Comparison of ENCODE assay signal across 16 cellular contexts in the genomic region with DNA sequence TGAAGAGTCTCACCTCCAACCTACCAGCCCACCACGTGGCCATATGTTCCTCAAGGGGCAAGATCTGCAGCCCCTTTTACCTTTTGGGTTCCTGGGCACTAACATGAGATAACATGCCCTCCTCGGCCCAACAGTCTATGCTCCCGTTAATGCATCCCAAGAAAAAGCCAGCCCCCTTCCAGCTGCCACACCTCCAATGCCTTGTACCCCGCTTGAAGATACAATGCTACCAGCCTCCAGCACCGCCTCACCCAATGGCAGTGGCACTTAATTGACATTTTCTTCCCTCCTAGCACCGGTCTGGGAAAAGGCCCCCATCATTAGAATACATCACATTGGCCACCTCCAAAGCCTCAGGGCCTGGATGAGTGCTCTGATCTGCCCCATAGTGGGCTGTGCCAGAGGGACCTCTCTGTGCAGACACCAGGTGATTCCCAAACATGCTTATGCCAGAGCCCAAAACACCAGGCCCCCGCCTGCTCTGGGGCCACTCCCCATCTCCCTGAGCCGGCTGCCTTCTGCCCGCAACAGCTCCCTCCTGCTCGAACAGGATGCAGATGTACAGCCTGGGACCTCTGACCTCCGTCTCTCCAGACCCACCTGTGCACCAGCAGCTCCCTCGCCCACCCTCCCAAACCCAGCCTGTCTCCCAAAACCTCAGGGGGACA.
DNase-seq lines count a peak whose midpoint lies in the region; ATAC-seq, FAIRE-seq and TF ChIP-seq lines count a peak whose summit lies in the region.
"Had no signal": no experiment of that assay in that cellular context is flagged by ENCODE, and none has a peak within 500 bp of the region (broad histone marks: within the 10 kb centered on the region; RNA-seq: fewer than 3 reads in every experiment).

No MANE protein-coding gene starts in this region.

- H3K4me1 Mint-ChIP-seq in Calu3 (ENCODE audit: low read depth, unreplicated experiment) = peaks cover 13% of the 10 kb centered on the region
- H3K4me1 Mint-ChIP-seq in activated CD4-positive, alpha-beta memory T cell treated with anti-CD3 and anti-CD28 coated beads, Interleukin-2, amount 10 ng/mL, durations not matched to agents 7 days and 5 days = peaks cover 40% of the 10 kb centered on the region
- H3K4me1 Mint-ChIP-seq in activated CD8-positive, alpha-beta T cell treated with anti-CD3 and anti-CD28 coated beads for 36 hours (ENCODE audit: low read depth) = peaks cover 34% of the 10 kb centered on the region

- H3K4me3 Mint-ChIP-seq in Calu3 (ENCODE audit: low read depth, unreplicated experiment) = no peak overlapping the region
- no peak overlapping the region for H3K4me3 Mint-ChIP-seq in activated CD4-positive, alpha-beta memory T cell treated with anti-CD3 and anti-CD28 coated beads, Interleukin-2, amount 10 ng/mL, durations not matched to agents 7 days and 5 days
- no peak overlapping the region for H3K4me3 Mint-ChIP-seq in activated CD8-positive, alpha-beta T cell treated with anti-CD3 and anti-CD28 coated beads for 36 hours
- H3K4me3 Mint-ChIP-seq: CD8-positive, alpha-beta T cell had no signal

- H3K27me3 ChIP-seq in right atrium auricular region (no peaks in the 10 kb centered on the region), sigmoid colon (no peaks in the 10 kb centered on the region)
- H3K27me3 ChIP-seq: MG63 had no signal

- peaks cover 0 to 26% of the 10 kb centered on the region in 2 donors for H3K4me1 ChIP-seq in right atrium auricular region
- peaks cover 21 to 34% of the 10 kb centered on the region in 2 donors for H3K4me1 ChIP-seq in kidney (ENCODE audit: control insufficient read depth in 1 of 2, insufficient read depth in 1 of 2, low read depth in 1 of 2, low read length in 2 of 2)
- peaks cover 0 to 59% (median 46%) of the 10 kb centered on the region in 4 donors for H3K4me1 ChIP-seq in sigmoid colon

- H3K36me3 ChIP-seq in right atrium auricular region (peaks cover 30% of the 10 kb centered on the region), kidney (ENCODE audit: control insufficient read depth in 1 of 2, insufficient read depth in 2 of 2, low read length in 2 of 2) (peaks cover 0 to 5% of the 10 kb centered on the region in 2 donors), sigmoid colon (peaks cover 0 to 25% (median 8%) of the 10 kb centered on the region in 4 donors)

- CTCF ChIA-PET in Calu3 (lab: Charles Lee) = no interaction called here
- CTCF ChIA-PET in activated CD4-positive, alpha-beta memory T cell treated with anti-CD3 and anti-CD28 coated beads, Interleukin-2, amount 10 ng/mL, durations not matched to agents 7 days and 5 days (lab: Charles Lee) = no interaction called here
- CTCF ChIA-PET in activated CD8-positive, alpha-beta T cell treated with anti-CD3 and anti-CD28 coated beads for 36 hours (lab: Charles Lee) = interaction anchor here (0.8 kb wide), 1 partner anchor 98 kb away, joined by 3 read pairs; no protein-coding TSS in a partner anchor

- no peak for TF ChIP-seq POLR2A in sigmoid colon (IDR thresholded peaks at IDR 0.05)

- FAIRE-seq in kidney (lab: Jason Lieb, UNC) = no peak

- ATAC-seq in Right ventricle myocardium inferior (no peak), esophagus mucosa (no peak)
- ATAC-seq in activated CD8-positive, alpha-beta T cell treated with anti-CD3 and anti-CD28 coated beads for 36 hours = no peak
- ATAC-seq: CD8-positive, alpha-beta T cell had no signal

- no peak overlapping the region for H3K9ac ChIP-seq in kidney (ENCODE audit: low read length in 2 of 2)

- no peak overlapping the region for H3K4me3 ChIP-seq in right atrium auricular region
- no peak overlapping the region for H3K4me3 ChIP-seq in kidney (ENCODE audit: low read length in 2 of 2)
- H3K4me3 ChIP-seq in sigmoid colon = no peak overlapping the region
- H3K4me3 ChIP-seq: MG63 had no signal

- H3K36me3 Mint-ChIP-seq in Calu3 (ENCODE audit: insufficient read depth, unreplicated experiment) = peaks cover 50% of the 10 kb centered on the region
- H3K36me3 Mint-ChIP-seq in activated CD4-positive, alpha-beta memory T cell treated with anti-CD3 and anti-CD28 coated beads, Interleukin-2, amount 10 ng/mL, durations not matched to agents 7 days and 5 days (ENCODE audit: low read depth) = peaks cover 23% of the 10 kb centered on the region
- peaks cover 9% of the 10 kb centered on the region for H3K36me3 Mint-ChIP-seq in activated CD8-positive, alpha-beta T cell treated with anti-CD3 and anti-CD28 coated beads for 36 hours (ENCODE audit: low read depth)

- H3K9me3 ChIP-seq in right atrium auricular region (no peaks in the 10 kb centered on the region), kidney (ENCODE audit: control insufficient read depth in 1 of 2, low read length in 2 of 2) (no peaks in the 10 kb centered on the region), sigmoid colon (no peaks in the 10 kb centered on the region)
- H3K9me3 ChIP-seq: MG63 had no signal

- H3K27me3 Mint-ChIP-seq in Calu3 (ENCODE audit: unreplicated experiment) = no peaks in the 10 kb centered on the region
- H3K27me3 Mint-ChIP-seq in activated CD4-positive, alpha-beta memory T cell treated with anti-CD3 and anti-CD28 coated beads, Interleukin-2, amount 10 ng/mL, durations not matched to agents 7 days and 5 days = no peaks in the 10 kb centered on the region
- no peaks in the 10 kb centered on the region for H3K27me3 Mint-ChIP-seq in activated CD8-positive, alpha-beta T cell treated with anti-CD3 and anti-CD28 coated beads for 36 hours

- intact Hi-C loops in Right ventricle myocardium inferior (cut with DNase I) = no loop called here
- intact Hi-C loops in Calu3 (cut with micrococcal nuclease; ENCODE audit: unreplicated experiment) = no loop called here
- intact Hi-C loops in kidney (cut with DNase I) = no loop called here
- intact Hi-C loops in sigmoid colon (cut with DNase I) = no loop called here
- intact Hi-C loops in activated CD8-positive, alpha-beta T cell treated with anti-CD3 and anti-CD28 coated beads for 36 hours (cut with micrococcal nuclease) = no loop called here

- WGBS in sigmoid colon, 2 donors = 88 to 93% methylated on average over 12 of the region's 12 CpGs

- BruUV-seq in Calu3 (replicated peaks; lab: Mats Ljungman, UMichigan) = no TSS peak

- DNase-seq in Right ventricle myocardium inferior (ENCODE audit: missing footprints) (peak; percentile 50), right atrium auricular region (ENCODE audit: low spot score) (no peak), Calu3 (no peak), kidney (peak; percentile 46), sigmoid colon (no peak)
- DNase-seq in activated CD4-positive, alpha-beta memory T cell treated with anti-CD3 and anti-CD28 coated beads, Interleukin-2, amount 10 ng/mL, durations not matched to agents 7 days and 5 days = no peak
- DNase-seq in activated CD8-positive, alpha-beta T cell treated with anti-CD3 and anti-CD28 coated beads for 36 hours = no peak
- DNase-seq: CD8-positive, alpha-beta T cell; MG63; NCI-H1105; NCI-H2029; NCI-H2171 treated with DMSO at 0.1 percent for 48 hours; NCI-H510A; NCI-H82; SHP77 had no signal

- H3K9me3 Mint-ChIP-seq in Calu3 (ENCODE audit: low read depth, unreplicated experiment) = no peaks in the 10 kb centered on the region
- no peaks in the 10 kb centered on the region for H3K9me3 Mint-ChIP-seq in activated CD4-positive, alpha-beta memory T cell treated with anti-CD3 and anti-CD28 coated beads, Interleukin-2, amount 10 ng/mL, durations not matched to agents 7 days and 5 days
- no peaks in the 10 kb centered on the region for H3K9me3 Mint-ChIP-seq in activated CD8-positive, alpha-beta T cell treated with anti-CD3 and anti-CD28 coated beads for 36 hours
- H3K9me3 Mint-ChIP-seq: CD8-positive, alpha-beta T cell had no signal

- H3K27ac ChIP-seq in right atrium auricular region (no peak overlapping the region), kidney (ENCODE audit: low read depth in 2 of 2, low read length in 2 of 2) (peak overlapping the region in 1 of 2 donors; percentile 32), sigmoid colon (peak overlapping the region in 3 of 4 donors; percentile 34 to 96 (median 58))

- no peak for TF ChIP-seq EP300 in sigmoid colon (IDR thresholded peaks at IDR 0.05)

- no peak for TF ChIP-seq CTCF in right atrium auricular region (IDR thresholded peaks at IDR 0.05)
- TF ChIP-seq CTCF in Calu3 (IDR thresholded peaks at IDR 0.05; ENCODE audit: unreplicated experiment) = no peak
- no peak for TF ChIP-seq CTCF in kidney (IDR thresholded peaks at IDR 0.05; ENCODE audit: borderline replicate concordance, extremely low read depth, insufficient read depth)
- TF ChIP-seq CTCF in sigmoid colon (IDR thresholded peaks at IDR 0.05) = no peak
- no peak for TF ChIP-seq CTCF in activated CD8-positive, alpha-beta T cell treated with anti-CD3 and anti-CD28 coated beads for 36 hours (IDR thresholded peaks at IDR 0.05)

- POLR2A ChIA-PET in activated CD4-positive, alpha-beta memory T cell treated with anti-CD3 and anti-CD28 coated beads, Interleukin-2, amount 10 ng/mL, durations not matched to agents 7 days and 5 days (lab: Charles Lee) = no interaction called here
- POLR2A ChIA-PET in activated CD8-positive, alpha-beta T cell treated with anti-CD3 and anti-CD28 coated beads for 36 hours (lab: Charles Lee) = no interaction called here

- H3K27ac Mint-ChIP-seq in Calu3 (ENCODE audit: unreplicated experiment) = peak overlapping the region; percentile 1
- no peak overlapping the region for H3K27ac Mint-ChIP-seq in activated CD4-positive, alpha-beta memory T cell treated with anti-CD3 and anti-CD28 coated beads, Interleukin-2, amount 10 ng/mL, durations not matched to agents 7 days and 5 days
- no peak overlapping the region for H3K27ac Mint-ChIP-seq in activated CD8-positive, alpha-beta T cell treated with anti-CD3 and anti-CD28 coated beads for 36 hours
- H3K27ac Mint-ChIP-seq: CD8-positive, alpha-beta T cell had no signal

Comparison
In these comparisons a context has a peak if more than half of its experiments do, and no peak if none do; other contexts are left out.
1. DNase-seq: peak in Right ventricle myocardium inferior (single experiment) and kidney (single experiment); none in right atrium auricular region (single experiment), Calu3 (single experiment), sigmoid colon (single experiment), activated CD4-positive, alpha-beta memory T cell treated with anti-CD3 and anti-CD28 coated beads, Interleukin-2, amount 10 ng/mL, durations not matched to agents 7 days and 5 days (single experiment) and activated CD8-positive, alpha-beta T cell treated with anti-CD3 and anti-CD28 coated beads for 36 hours (single experiment).
2. H3K27ac ChIP-seq: peak in sigmoid colon (3 of 4); none in right atrium auricular region (0 of 2).